24 cellular contexts compared by ENCODE assay signal in genomic region chr19:27872370-27872769, GRCh38.
"Had no signal": no experiment of that assay in that cellular context is flagged by ENCODE, and none has a peak within 500 bp of the region (broad histone marks: within the 10 kb centered on the region; RNA-seq: fewer than 3 reads in every experiment).

No MANE protein-coding gene starts in this region.

- H3K36me3 ChIP-seq: esophagus squamous epithelium, gastrocnemius medialis, heart right ventricle, left lung had no signal

- FAIRE-seq: colon, endothelial cell of umbilical vein, islet of Langerhans, keratinocyte had no signal

- H3K9me3 ChIP-seq: gastrocnemius medialis had no signal

- H3K27me3 ChIP-seq: dorsolateral prefrontal cortex, esophagus squamous epithelium, gastrocnemius medialis, heart right ventricle, left lung had no signal

- H3K4me1 ChIP-seq: esophagus squamous epithelium, gastrocnemius medialis, heart right ventricle, left lung had no signal

- DNase-seq: dermis blood vessel endothelial cell; dorsolateral prefrontal cortex; effector CD4-positive, alpha-beta T cell; effector memory CD4-positive, alpha-beta T cell; esophagus squamous epithelium; foreskin fibroblast; foreskin melanocyte; gastrocnemius medialis; glutamatergic neuron; head of caudate nucleus; heart right ventricle; hippocampal formation; left cardiac atrium; left lung; left ventricle myocardium superior; mammary epithelial cell; mesendoderm; midbrain had no signal

- H3K27ac ChIP-seq: coronary artery, dorsolateral prefrontal cortex, esophagus squamous epithelium, gastrocnemius medialis, heart right ventricle, left lung had no signal

- H3K4me3 ChIP-seq: coronary artery, dorsolateral prefrontal cortex, esophagus squamous epithelium, gastrocnemius medialis, heart right ventricle, left lung, lung had no signal

- ATAC-seq: gastrocnemius medialis, heart right ventricle, left cardiac atrium, left lung, left ventricle myocardium superior had no signal
